ENCODE assay signal across 8 cellular contexts in genomic region chr13:41132512-41133152, GRCh38. TPM values are rescaled to one million over a fixed set of nuclear protein-coding genes. Genes with fewer than 3 reads are reported as not detected.
DNase-seq lines count a peak whose midpoint lies in the region; ATAC-seq and TF ChIP-seq lines count a peak whose summit lies in the region.

Gene KBTBD6, minus strand, starts transcription at chr13:41132802. Its CDS starts 291 bp downstream, at chr13:41132511.

- POLR2A ChIA-PET in PC-3 (lab: Charles Lee; ENCODE audit: unreplicated experiment) = no interaction called here

- peaks cover 41% of the 10 kb centered on the region for H3K4me1 ChIP-seq in PC-3 (ENCODE audit: insufficient read depth, low read length)
- H3K4me1 ChIP-seq in mucosa of descending colon (ENCODE audit: low read depth) = peaks cover 22% of the 10 kb centered on the region

- peak within 1 kb of the TSS; percentile 86 for H2AFZ ChIP-seq in PC-3 (ENCODE audit: low read length)

- peaks cover 42% of the 10 kb centered on the region for H3K36me3 Mint-ChIP-seq in activated T-cell treated with anti-CD3 and anti-CD28 coated beads, Interleukin-2, amount 50 U/mL, for 24 hours (ENCODE audit: low read depth)

- H3K79me2 ChIP-seq in PC-3 (ENCODE audit: low read length) = peaks cover 57% of the 10 kb centered on the region

- H3K9me3 ChIP-seq in PC-3 (ENCODE audit: low read length) (no peaks in the 10 kb centered on the region), mucosa of descending colon (no peaks in the 10 kb centered on the region)

- no TSS peak for BruUV-seq in PC-3 (replicated peaks; lab: Mats Ljungman, UMichigan)

- no peaks in the 10 kb centered on the region for H3K36me3 ChIP-seq in PC-3 (ENCODE audit: low read depth, low read length)
- H3K36me3 ChIP-seq in mucosa of descending colon (ENCODE audit: low read depth) = no peaks in the 10 kb centered on the region

- H3K4me3 Mint-ChIP-seq in activated T-cell treated with anti-CD3 and anti-CD28 coated beads, Interleukin-2, amount 50 U/mL, for 24 hours = peak within 1 kb of the TSS; percentile 93

- CTCF ChIA-PET in PC-3 (lab: Charles Lee) = interaction anchor here (0.6 kb wide), 1 partner anchor 115 kb away, joined by 3 read pairs; no protein-coding TSS in a partner anchor

- no peaks in the 10 kb centered on the region for H4K20me1 ChIP-seq in PC-3 (ENCODE audit: low read length)

- no peaks in the 10 kb centered on the region for H3K27me3 ChIP-seq in PC-3 (ENCODE audit: low read length)

- intact Hi-C loops in PC-3 (cut with micrococcal nuclease) = loop anchor here (1.0 to 10.0 kb wide), 3 partner anchors 58 to 182 kb away; partner anchors contain the start of genes KBTBD7 and NAA16
- intact Hi-C loops in mucosa of descending colon (cut with DNase I, micrococcal nuclease) = loop anchor here in 1 of 2 donors (10.0 kb wide), 1 partner anchor 62 kb away; the partner anchor contains the start of gene KBTBD7

- peaks cover 3% of the 10 kb centered on the region for H3F3A ChIP-seq in PC-3 (ENCODE audit: low read length, unreplicated experiment)

- DNase-seq in DMS53 (lab: John Stamatoyannopoulos, UW) (peak; percentile 97), PC-3 (peak; percentile 98), epithelial cell of proximal tubule (ENCODE audit: low read depth) (peak; percentile 87), mucosa of descending colon (peak; percentile 95 to 96 (median 96))
- DNase-seq in Jurkat, Clone E6-1 (ENCODE audit: low read depth, low spot score) = peak; percentile 97
- DNase-seq in activated T-cell treated with anti-CD3 and anti-CD28 coated beads, Interleukin-2, amount 50 U/mL, for 24 hours = peak; percentile 95
- peak; percentile 75 to 84 for DNase-seq in stimulated activated CD8-positive, alpha-beta memory T cell treated with anti-CD3 and anti-CD28 coated beads, Interleukin-4, amount 100 ng/mL, for 1 hour (ENCODE audit: low read depth in 2 of 2, low spot score in 1 of 2)

- no peaks in the 10 kb centered on the region for H3K27me3 Mint-ChIP-seq in activated T-cell treated with anti-CD3 and anti-CD28 coated beads, Interleukin-2, amount 50 U/mL, for 24 hours

- peak; percentile 97 for ATAC-seq in GM21717 (IDR thresholded peaks at IDR 0.05; ENCODE audit: unreplicated experiment)
- peak; percentile 95 for ATAC-seq in PC-3
- ATAC-seq in mucosa of descending colon = peak; percentile 100

- peak within 1 kb of the TSS; percentile 88 for H3K4me3 ChIP-seq in Jurkat, Clone E6-1 (ENCODE audit: low read length)
- H3K4me3 ChIP-seq in PC-3 (ENCODE audit: low read length) (peak within 1 kb of the TSS; percentile 85), epithelial cell of proximal tubule (ENCODE audit: low read depth, low read length) (peak within 1 kb of the TSS; percentile 75), mucosa of descending colon (peak within 1 kb of the TSS; percentile 35)

- H3K9ac ChIP-seq in PC-3 (ENCODE audit: low read length) = peak within 1 kb of the TSS; percentile 90

- peak within 1 kb of the TSS; percentile 92 for H3K4me2 ChIP-seq in PC-3 (ENCODE audit: low read length)

- no peaks in the 10 kb centered on the region for H3K9me2 ChIP-seq in PC-3 (replicated peaks; ENCODE audit: low read length)

- peaks cover 55% of the 10 kb centered on the region for H3K4me1 Mint-ChIP-seq in activated T-cell treated with anti-CD3 and anti-CD28 coated beads, Interleukin-2, amount 50 U/mL, for 24 hours (ENCODE audit: low read depth)

- peak within 1 kb of the TSS; percentile 96 for H3K27ac Mint-ChIP-seq in activated T-cell treated with anti-CD3 and anti-CD28 coated beads, Interleukin-2, amount 50 U/mL, for 24 hours

- no peaks in the 10 kb centered on the region for H3K9me3 Mint-ChIP-seq in activated T-cell treated with anti-CD3 and anti-CD28 coated beads, Interleukin-2, amount 50 U/mL, for 24 hours

- TF ChIP-seq CTCF in PC-3 (conservative IDR thresholded peaks at IDR 0.05; ENCODE audit: low read depth, low read length) = no peak
- no peak for TF ChIP-seq CTCF in epithelial cell of proximal tubule (conservative IDR thresholded peaks at IDR 0.05; ENCODE audit: low read depth, low read length)
- no peak for TF ChIP-seq CTCF in mucosa of descending colon (IDR thresholded peaks at IDR 0.05)

- H3K27ac ChIP-seq in PC-3 (ENCODE audit: low read length) = peak within 1 kb of the TSS; percentile 68

RNA-seq across cellular contexts. Expression of gene KBTBD6, which starts in this region (rescaled TPM):
- 7.8 TPM for polyA plus RNA-seq in Jurkat, Clone E6-1 (2012; ENCODE audit: insufficient read depth, insufficient read length)
- total RNA-seq in PC-3 (2014; rRNA removed) (4.4 and 5.1 TPM in 2 replicates), epithelial cell of proximal tubule (5.6 and 8.3 TPM in 2 replicates), mucosa of descending colon (1 to 10 TPM; 2.6 to 7.6 (median 3.5) TPM)

Comparison
In these comparisons a context has a peak if more than half of its experiments do, and no peak if none do; other contexts are left out.
1. Peak in every context shown above with its lines: DNase-seq, ATAC-seq, H3K4me3 ChIP-seq and H3K27ac ChIP-seq.
2. H3K4me3 ChIP-seq: peak in every context shown above with its lines; median percentile 88 in Jurkat, Clone E6-1; 85 in PC-3; 75 in epithelial cell of proximal tubule; 35 in mucosa of descending colon.